ENCODE assay signal across 8 cellular contexts in genomic region chr1:23718482-23718881, GRCh38. TPM values are rescaled to one million over a fixed set of nuclear protein-coding genes. Genes with fewer than 3 reads are reported as not detected.
DNase-seq lines count a peak whose midpoint lies in the region; ATAC-seq, FAIRE-seq and TF ChIP-seq lines count a peak whose summit lies in the region.

No MANE protein-coding gene starts in this region.

- WGBS in ovary, 3 donors = 75 to 85% (median 78%) methylated on average over 3 of the region's 3 CpGs

- no peak overlapping the region for H2AFZ ChIP-seq in keratinocyte (ENCODE audit: control insufficient read depth, low read length)

- H3K4me2 ChIP-seq in keratinocyte (ENCODE audit: control insufficient read depth, extremely low read depth, insufficient read depth, low read depth, low read length) = no peak overlapping the region

- H3K79me2 ChIP-seq in keratinocyte (ENCODE audit: control insufficient read depth, insufficient read depth, low read length) = peaks cover 6% of the 10 kb centered on the region

- TF ChIP-seq EP300 in ovary (IDR thresholded peaks at IDR 0.05) = no peak

- dilution Hi-C loops in keratinocyte (cut with MboI; ENCODE audit: extremely low pct_ligation_motif_present, low sequenced_read_pairs) = no loop called here

- no peak overlapping the region for H3K4me3 ChIP-seq in HAP-1
- no peak overlapping the region for H3K4me3 ChIP-seq in keratinocyte (ENCODE audit: control insufficient read depth in 2 of 3, extremely low read depth in 1 of 3, insufficient read depth in 2 of 3, low read depth in 1 of 3, low read length in 3 of 3)
- no peak overlapping the region for H3K4me3 ChIP-seq in ovary

- H3K27me3 ChIP-seq in HAP-1 (ENCODE audit: low read depth) = no peaks in the 10 kb centered on the region
- no peaks in the 10 kb centered on the region for H3K27me3 ChIP-seq in keratinocyte (ENCODE audit: control insufficient read depth, extremely low read depth, insufficient read depth, low read length)
- H3K27me3 ChIP-seq in ovary = no peaks in the 10 kb centered on the region

- H3K9me3 ChIP-seq in HAP-1 (no peaks in the 10 kb centered on the region), keratinocyte (ENCODE audit: control insufficient read depth, low read depth, low read length) (no peaks in the 10 kb centered on the region), ovary (no peaks in the 10 kb centered on the region)

- H4K20me1 ChIP-seq in keratinocyte (ENCODE audit: control insufficient read depth, extremely low read depth, insufficient read depth, low read length) = peaks cover 2% of the 10 kb centered on the region

- TF ChIP-seq CTCF in keratinocyte (optimal IDR thresholded peaks at IDR 0.05 in 1 of 3, IDR thresholded peaks at IDR 0.05 in 1 of 3, conservative IDR thresholded peaks at IDR 0.05 in 1 of 3; ENCODE audit: extremely low read depth in 1 of 3, insufficient read depth in 2 of 3, low read length in 3 of 3) (peak; percentile 66 to 83 (median 74)), ovary (IDR thresholded peaks at IDR 0.05) (no peak)

- H3K4me1 ChIP-seq in HAP-1 = no peaks in the 10 kb centered on the region
- H3K4me1 ChIP-seq in keratinocyte (ENCODE audit: control insufficient read depth, extremely low read depth, insufficient read depth, low read length) = peaks cover 4% of the 10 kb centered on the region
- H3K4me1 ChIP-seq in ovary (ENCODE audit: insufficient read depth) = no peaks in the 10 kb centered on the region

- H3K9me1 ChIP-seq in keratinocyte (ENCODE audit: control insufficient read depth, extremely low read depth, insufficient read depth, low read length) = peaks cover 5% of the 10 kb centered on the region

- in situ Hi-C loops in HAP-1 (cut with MboI; ENCODE audit: low sequenced_read_pairs) = no loop called here

- no peaks in the 10 kb centered on the region; the same call in 1 of the 2 replicates for H3K36me3 ChIP-seq in HAP-1 (replicated peaks)
- H3K36me3 ChIP-seq in keratinocyte (ENCODE audit: control insufficient read depth in 2 of 2, extremely low read depth in 1 of 2, insufficient read depth in 2 of 2, low read length in 2 of 2) = peaks cover 4 to 5% of the 10 kb centered on the region in 2 experiments
- H3K36me3 ChIP-seq in ovary = no peaks in the 10 kb centered on the region

- peak; percentile 9 to 20 for DNase-seq in AML-193 (lab: John Stamatoyannopoulos, UW)
- peak; percentile 62 to 82 for DNase-seq in HAP-1 (ENCODE audit: low spot score in 2 of 2)
- DNase-seq in SK-N-DZ (ENCODE audit: low spot score) = peak; percentile 47
- DNase-seq in keratinocyte (ENCODE audit: low read depth, low spot score) = no peak
- no peak for DNase-seq in DMS153 treated with DMSO at 0.1 percent for 48 hours (lab: John Stamatoyannopoulos, UW; ENCODE audit: unreplicated experiment)
- no peak for DNase-seq in activated CD4-positive, alpha-beta T cell treated with anti-CD3 and anti-CD28 coated beads, Interleukin-2, amount 50 U/mL, for 48 hours
- no peak for DNase-seq in ovary

- H3K27ac ChIP-seq in keratinocyte (ENCODE audit: control insufficient read depth, insufficient read depth, low read length) (no peak overlapping the region), ovary (no peak overlapping the region)

- no peak overlapping the region for H3K9ac ChIP-seq in keratinocyte (ENCODE audit: control insufficient read depth, extremely low read depth, insufficient read depth, low read length)

- ATAC-seq in HG02840 (IDR thresholded peaks at IDR 0.05; ENCODE audit: low FRiP score, unreplicated experiment) = no peak

- no peak for TF ChIP-seq POLR2A in ovary (IDR thresholded peaks at IDR 0.05)

- intact Hi-C loops in ovary (cut with DNase I) = no loop called here

- FAIRE-seq in keratinocyte (lab: Jason Lieb, UNC) = peak; percentile 56

RNA-seq across cellular contexts. Expression of gene ELOA, which starts 24.8 kb away (rescaled TPM):
- 23.4 and 25.5 TPM in 2 replicates for polyA plus RNA-seq in SK-N-DZ (2014; cell fraction: cytosol; rRNA removed)
- 17.1 and 22.4 TPM in 2 replicates for polyA plus RNA-seq in SK-N-DZ (2014; cell fraction: nucleus; rRNA removed)
- polyA plus RNA-seq in keratinocyte = 18.0 to 43.9 TPM (median 31.8 TPM) in 3 replicates
- polyA plus RNA-seq in keratinocyte (2011; ENCODE audit: low read depth) = 33.1 TPM
- 28.3 and 36.5 TPM in 2 replicates for polyA plus RNA-seq in keratinocyte (2011; cell fraction: cytosol; rRNA removed)
- polyA plus RNA-seq in keratinocyte (2011; cell fraction: nucleus; rRNA removed) = 28.0 and 33.4 TPM in 2 replicates
- 17.5 and 36.3 TPM in 2 replicates for polyA plus RNA-seq in keratinocyte (2012; ENCODE audit: low replicate concordance)
- 16.7 to 31.0 TPM (median 23.8 TPM) in 3 replicates for polyA minus RNA-seq in keratinocyte
- 34.1 TPM for polyA minus RNA-seq in keratinocyte (2011; cell fraction: cytosol; rRNA and poly(A)+ RNA removed)
- 16.0 and 25.8 TPM in 2 replicates for polyA minus RNA-seq in keratinocyte (2011; cell fraction: nucleus; rRNA and poly(A)+ RNA removed)
- 10 to 100 TPM; 17.8 to 38.0 (median 27.3) TPM for total RNA-seq in ovary
- polyA plus RNA-seq in ovary = 10 to 100 TPM; 13.0 to 29.8 TPM

RNA-seq across cellular contexts. Expression of gene RPL11, which starts 26.9 kb away (rescaled TPM):
- polyA plus RNA-seq in SK-N-DZ (2014; cell fraction: cytosol; rRNA removed) = 1,349 and 1,406 TPM in 2 replicates
- 819 and 868 TPM in 2 replicates for polyA plus RNA-seq in SK-N-DZ (2014; cell fraction: nucleus; rRNA removed)
- polyA plus RNA-seq in keratinocyte (1,640 to 2,447 TPM (median 1,913 TPM) in 3 replicates), ovary (1,000 to 10,000 TPM; 4,158 to 5,066 TPM)
- 990 TPM for polyA plus RNA-seq in keratinocyte (2011; ENCODE audit: low read depth)
- 2,661 and 2,845 TPM in 2 replicates for polyA plus RNA-seq in keratinocyte (2011; cell fraction: cytosol; rRNA removed)
- polyA plus RNA-seq in keratinocyte (2011; cell fraction: nucleus; rRNA removed) = 618 and 843 TPM in 2 replicates
- 2,405 and 3,359 TPM in 2 replicates for polyA plus RNA-seq in keratinocyte (2012; ENCODE audit: low replicate concordance)
- 477 to 652 TPM (median 620 TPM) in 3 replicates for polyA minus RNA-seq in keratinocyte
- 678 TPM for polyA minus RNA-seq in keratinocyte (2011; cell fraction: cytosol; rRNA and poly(A)+ RNA removed)
- 138 and 247 TPM in 2 replicates for polyA minus RNA-seq in keratinocyte (2011; cell fraction: nucleus; rRNA and poly(A)+ RNA removed)
- 1,000 to 10,000 TPM; 1,656 to 2,751 (median 1,969) TPM for total RNA-seq in ovary

RNA-seq across cellular contexts. Expression of gene PITHD1, which starts 59.7 kb away (rescaled TPM):
- polyA plus RNA-seq in SK-N-DZ (2014; cell fraction: cytosol; rRNA removed) = 71.0 and 87.6 TPM in 2 replicates
- polyA plus RNA-seq in SK-N-DZ (2014; cell fraction: nucleus; rRNA removed) = 45.2 and 47.9 TPM in 2 replicates
- 48.9 to 60.8 TPM (median 59.4 TPM) in 3 replicates for polyA plus RNA-seq in keratinocyte
- 17.9 TPM for polyA plus RNA-seq in keratinocyte (2011; ENCODE audit: low read depth)
- polyA plus RNA-seq in keratinocyte (2011; cell fraction: cytosol; rRNA removed) = 54.3 and 63.7 TPM in 2 replicates
- polyA plus RNA-seq in keratinocyte (2011; cell fraction: nucleus; rRNA removed) = 35.8 and 46.7 TPM in 2 replicates
- 36.7 and 62.0 TPM in 2 replicates for polyA plus RNA-seq in keratinocyte (2012; ENCODE audit: low replicate concordance)
- 13.4 to 15.6 TPM (median 14.4 TPM) in 3 replicates for polyA minus RNA-seq in keratinocyte
- polyA minus RNA-seq in keratinocyte (2011; cell fraction: cytosol; rRNA and poly(A)+ RNA removed) = 20.3 TPM
- polyA minus RNA-seq in keratinocyte (2011; cell fraction: nucleus; rRNA and poly(A)+ RNA removed) = 6.8 and 8.0 TPM in 2 replicates
- 10 to 100 TPM; 39.9 to 46.5 (median 42.7) TPM for total RNA-seq in ovary
- polyA plus RNA-seq in ovary = 10 to 100 TPM; 43.4 to 55.0 TPM

Comparison
In these comparisons a context has a peak if more than half of its experiments do, and no peak if none do; other contexts are left out.
1. DNase-seq: peak in AML-193 (2 of 2), HAP-1 (2 of 2) and SK-N-DZ (single experiment); none in keratinocyte (single experiment), DMS153 treated with DMSO at 0.1 percent for 48 hours (single experiment), activated CD4-positive, alpha-beta T cell treated with anti-CD3 and anti-CD28 coated beads, Interleukin-2, amount 50 U/mL, for 48 hours (0 of 2) and ovary (0 of 5).
2. CTCF ChIP-seq: peak in keratinocyte (3 of 3); none in ovary (0 of 3).